In the genomic region with DNA sequence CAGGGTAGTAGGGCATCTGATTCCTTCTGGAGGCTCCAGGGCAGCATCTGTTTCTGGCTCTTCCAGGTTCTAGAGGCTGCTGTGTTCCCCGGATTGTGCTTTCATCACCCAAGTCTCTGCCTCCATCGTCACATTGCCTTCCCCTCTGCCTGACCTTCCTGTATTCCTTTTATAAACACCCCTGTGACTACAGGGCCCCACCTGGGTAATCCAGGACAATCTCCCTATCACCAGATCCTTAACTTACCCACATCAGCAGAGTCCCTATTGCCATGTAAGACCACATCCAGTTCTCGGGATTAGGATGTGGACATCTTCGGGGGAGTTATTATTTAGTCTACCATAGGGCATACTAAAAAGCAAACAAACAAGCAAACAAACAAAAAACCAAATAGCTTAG, we compare ENCODE assay signal across 17 cellular contexts. TPM values are rescaled to one million over a fixed set of nuclear protein-coding genes. Genes with fewer than 3 reads are reported as not detected.
DNase-seq lines count a peak whose midpoint lies in the region; ATAC-seq, FAIRE-seq and TF ChIP-seq lines count a peak whose summit lies in the region.
"Had no signal": no experiment of that assay in that cellular context is flagged by ENCODE, and none has a peak within 500 bp of the region (broad histone marks: within the 10 kb centered on the region; RNA-seq: fewer than 3 reads in every experiment).

No MANE protein-coding gene starts in this region.

- peak overlapping the region; percentile 83 to 86 for H3K27ac ChIP-seq in A549
- peak overlapping the region; percentile 77 for H3K27ac ChIP-seq in RWPE2 (ENCODE audit: poor library complexity, severe bottlenecking)
- peak overlapping the region; percentile 87 for H3K27ac ChIP-seq in hepatocyte
- no peak overlapping the region for H3K27ac ChIP-seq in Karpas-422 (ENCODE audit: low read length)
- H3K27ac ChIP-seq in A673 (ENCODE audit: low read depth, low read length, poor library complexity, severe bottlenecking) = no peak overlapping the region
- H3K27ac ChIP-seq: 22Rv1, HL-60 had no signal

- no peak for FAIRE-seq in A549 (lab: Jason Lieb, UNC)

- no peak overlapping the region for H3K4me3 ChIP-seq in A549
- no peak overlapping the region for H3K4me3 ChIP-seq in RWPE2 (ENCODE audit: severe bottlenecking)
- H3K4me3 ChIP-seq in hepatocyte = no peak overlapping the region
- H3K4me3 ChIP-seq in mucosa of stomach (ENCODE audit: low read length) = no peak overlapping the region
- no peak overlapping the region for H3K4me3 ChIP-seq in Karpas-422 (ENCODE audit: low read length)
- H3K4me3 ChIP-seq in A673 (ENCODE audit: low read depth, low read length, poor library complexity, severe bottlenecking) = no peak overlapping the region

- DNase-seq in A549 (ENCODE audit: low read depth in 1 of 2, low spot score in 1 of 2) (peak in 1 of 2 experiments; percentile 55), RWPE2 (ENCODE audit: low spot score) (no peak), hepatocyte (ENCODE audit: low spot score) (no peak), Karpas-422 (no peak), A673 (ENCODE audit: low spot score) (no peak)
- DNase-seq: C1 segment of cervical spinal cord; KBM-7; NCI-H1092; NCI-H1694; NK-92 treated with Interleukin-12 subunit alpha and Interleukin-12 subunit beta, amount 100 ng/mL, for 24 hours had no signal

- H3K9me2 ChIP-seq in hepatocyte (replicated peaks; ENCODE audit: insufficient read depth) (no peaks in the 10 kb centered on the region), Karpas-422 (replicated peaks; ENCODE audit: insufficient read depth, low read length) (no peaks in the 10 kb centered on the region)

- H3K9me3 ChIP-seq in A549 (no peaks in the 10 kb centered on the region), RWPE2 (ENCODE audit: severe bottlenecking) (no peaks in the 10 kb centered on the region), hepatocyte (ENCODE audit: low read depth) (no peaks in the 10 kb centered on the region), mucosa of stomach (ENCODE audit: control insufficient read depth, low read length) (no peaks in the 10 kb centered on the region), Karpas-422 (ENCODE audit: low read length) (no peaks in the 10 kb centered on the region), A673 (ENCODE audit: low read depth, low read length, poor library complexity, severe bottlenecking) (no peaks in the 10 kb centered on the region)

- no peak overlapping the region for H2AFZ ChIP-seq in hepatocyte
- H2AFZ ChIP-seq in Karpas-422 (ENCODE audit: low read length) = no peak overlapping the region

- ATAC-seq in A549 = peak; percentile 30 to 59; a peak in 5 of 6 replicates
- no peak for ATAC-seq in RWPE2 (ENCODE audit: low read depth)
- ATAC-seq in GM19035 (IDR thresholded peaks at IDR 0.05; ENCODE audit: unreplicated experiment) = no peak
- no peak for ATAC-seq in HG03469 (IDR thresholded peaks at IDR 0.05; ENCODE audit: unreplicated experiment)
- ATAC-seq: Right ventricle myocardium inferior had no signal

- 25% methylated on average over 4 of the region's 4 CpGs for WGBS in A549 (ENCODE audit: missing lambda C conversion rate)
- WGBS in hepatocyte (ENCODE audit: low lambda C conversion rate, missing lambda C conversion rate) = 63% methylated on average over 4 of the region's 4 CpGs

- H3K27me3 ChIP-seq in RWPE2 (ENCODE audit: insufficient read depth, poor library complexity, severe bottlenecking) (peaks cover 2% of the 10 kb centered on the region), hepatocyte (no peaks in the 10 kb centered on the region), mucosa of stomach (ENCODE audit: control insufficient read depth, insufficient read depth, low read length) (no peaks in the 10 kb centered on the region), Karpas-422 (ENCODE audit: low read length) (no peaks in the 10 kb centered on the region), A673 (replicated peaks; ENCODE audit: insufficient read depth, low read depth, low read length, poor library complexity) (no peaks in the 10 kb centered on the region)

- no TSS peak for BruUV-seq in A673 (replicated peaks; lab: Mats Ljungman, UMichigan)

- TF ChIP-seq POLR2A in A549 (IDR thresholded peaks at IDR 0.05; ENCODE audit: low read length) = no peak

- peaks cover 51% of the 10 kb centered on the region for H3K4me1 ChIP-seq in A549
- peaks cover 47% of the 10 kb centered on the region for H3K4me1 ChIP-seq in RWPE2 (ENCODE audit: insufficient read depth, poor library complexity, severe bottlenecking)
- H3K4me1 ChIP-seq in hepatocyte (ENCODE audit: insufficient read depth) = peaks cover 33% of the 10 kb centered on the region
- peaks cover 60% of the 10 kb centered on the region for H3K4me1 ChIP-seq in mucosa of stomach (ENCODE audit: control insufficient read depth, insufficient read depth, low read length)
- peaks cover 5% of the 10 kb centered on the region for H3K4me1 ChIP-seq in Karpas-422 (ENCODE audit: low read length)
- peaks cover 63% of the 10 kb centered on the region for H3K4me1 ChIP-seq in A673 (ENCODE audit: insufficient read depth, low read length, poor library complexity, severe bottlenecking)

- H3K9ac ChIP-seq in mucosa of stomach (ENCODE audit: low read length) (peak overlapping the region; percentile 26), Karpas-422 (ENCODE audit: low read length) (no peak overlapping the region)

- H3K4me2 ChIP-seq in A549 (peak overlapping the region; percentile 81), hepatocyte (no peak overlapping the region), Karpas-422 (ENCODE audit: low read depth, low read length, poor library complexity, severe bottlenecking) (no peak overlapping the region)

- POLR2A ChIA-PET in A549 (lab: Yijun Ruan, JAX) (interaction anchor here (0.9 kb wide), 1 partner anchor 74 kb away, joined by 3 read pairs; no protein-coding TSS in a partner anchor), A673 (lab: Charles Lee; ENCODE audit: low non-redundant PET) (interaction anchor here (0.6 kb wide), 1 partner anchor 13 kb away, joined by 3 read pairs; no protein-coding TSS in a partner anchor)

- no peak for TF ChIP-seq EP300 in A549 (IDR thresholded peaks at IDR 0.05)

- TF ChIP-seq RAD21 in A549 (conservative IDR thresholded peaks at IDR 0.05 in 1 of 2, IDR thresholded peaks at IDR 0.05 in 1 of 2) = no peak

- intact Hi-C loops in A673 (cut with micrococcal nuclease; ENCODE audit: unreplicated experiment) = loop anchor here (5.0 to 10.0 kb wide), 2 partner anchors 121 to 384 kb away; no protein-coding TSS in a partner anchor

- H4K20me1 ChIP-seq in hepatocyte (ENCODE audit: insufficient read depth, poor library complexity, severe bottlenecking) (no peaks in the 10 kb centered on the region), Karpas-422 (ENCODE audit: insufficient read depth, low read depth, low read length) (no peaks in the 10 kb centered on the region)

- H3K79me2 ChIP-seq in hepatocyte = no peaks in the 10 kb centered on the region
- H3K79me2 ChIP-seq in Karpas-422 (ENCODE audit: low read length) = no peaks in the 10 kb centered on the region

- no peaks in the 10 kb centered on the region for H3K36me3 ChIP-seq in RWPE2 (ENCODE audit: low read depth)
- no peaks in the 10 kb centered on the region for H3K36me3 ChIP-seq in hepatocyte (replicated peaks; ENCODE audit: insufficient read depth, low read depth)
- no peaks in the 10 kb centered on the region for H3K36me3 ChIP-seq in mucosa of stomach (ENCODE audit: control insufficient read depth, insufficient read depth, low read length)
- H3K36me3 ChIP-seq in Karpas-422 (ENCODE audit: insufficient read depth, low read length) = no peaks in the 10 kb centered on the region
- no peaks in the 10 kb centered on the region for H3K36me3 ChIP-seq in A673 (ENCODE audit: insufficient read depth, low read length, poor library complexity, severe bottlenecking)

- TF ChIP-seq CTCF in A549 (IDR thresholded peaks at IDR 0.05) (no peak), RWPE2 (IDR thresholded peaks at IDR 0.05; ENCODE audit: poor library complexity, severe bottlenecking) (no peak), hepatocyte (IDR thresholded peaks at IDR 0.05; ENCODE audit: poor library complexity) (no peak), A673 (conservative IDR thresholded peaks at IDR 0.05; ENCODE audit: low read depth, low read length) (no peak)

- CTCF ChIA-PET in A549 (lab: Yijun Ruan, JAX) (interaction anchor here (0.8 to 3.2 kb wide), 11 partner anchors 29 to 992 kb away, joined by 3 to 27 read pairs (median 4); no protein-coding TSS in a partner anchor), A673 (lab: Charles Lee) (interaction anchor here (0.7 to 1.3 kb wide), 2 partner anchors 226 to 383 kb away, joined by 3 read pairs; no protein-coding TSS in a partner anchor)

TF ChIP-seq in A549, 52 proteins besides CTCF, POLR2A, EP300 and RAD21:
- TF ChIP-seq TFCP2L1 (CRISPR knock-in tag; IDR thresholded peaks at IDR 0.05) = no peak
- TF ChIP-seq FOSB (CRISPR knock-in tag; IDR thresholded peaks at IDR 0.05) = 0 out of 2 replicates have a peak, but pooled peaks have one; percentile 38
- TF ChIP-seq FOSL2 (IDR thresholded peaks at IDR 0.05) = no peak
- TF ChIP-seq FOSL2 (CRISPR knock-in tag; IDR thresholded peaks at IDR 0.05) = no peak
- 0 out of 2 replicates have a peak, but pooled peaks have one; percentile 23 for TF ChIP-seq ZNF302 (CRISPR knock-in tag; IDR thresholded peaks at IDR 0.05)
- TF ChIP-seq GATA3 (IDR thresholded peaks at IDR 0.05; ENCODE audit: borderline replicate concordance) = no peak
TF ChIP-seq in A549: peak in this region for 2.

RNA-seq across cellular contexts. Expression of a gene that starts 39.4 kb away (rescaled TPM):
- polyA plus RNA-seq in A549 (2011; rRNA removed) = 0.36 and 0.52 TPM in 2 replicates
- not detected in 2 replicates for polyA plus RNA-seq in A549 (2012; cell fraction: cytosol; rRNA removed)
- polyA plus RNA-seq in A549 (2012; cell fraction: nucleus; rRNA removed) = not detected in 2 replicates
- polyA plus RNA-seq in A549 (2017; fragmentation: RNase III; extraction: RNeasy Plus Mini Kit Qiagen cat#74134 plus additional on column Dnase treatment) = not detected in 3 replicates
- not detected in 2 replicates for polyA minus RNA-seq in A549 (2011; rRNA and poly(A)+ RNA removed)
- 52.1 and 74.3 TPM in 2 replicates for total RNA-seq in hepatocyte
- polyA plus RNA-seq in hepatocyte = 51.0 and 65.1 TPM in 2 replicates
- not detected in 2 replicates for total RNA-seq in Karpas-422 (2014; rRNA removed; shearing (Covaris generic); ENCODE audit: low replicate concordance)
- total RNA-seq in A673 (2021) = not detected in 2 replicates
- total RNA-seq: M059J, Right ventricle myocardium inferior had no signal

Comparison
In these comparisons a context has a peak if more than half of its experiments do, and no peak if none do; other contexts are left out.
1. ATAC-seq: peak in A549 (2 of 2); none in RWPE2 (single experiment), GM19035 (single experiment) and HG03469 (single experiment).
2. H3K27ac ChIP-seq: peak in A549 (2 of 2), RWPE2 (single experiment) and hepatocyte (single experiment); none in Karpas-422 (single experiment) and A673 (single experiment).
3. RNA of a gene that starts 39.4 kb away (total RNA-seq): 52.1 to 74.3 TPM in hepatocyte; not detected in Karpas-422 and not detected in A673; every median in the first group is over 10 times any median in the second.